Comparison of ENCODE assay signal across 8 cellular contexts in genomic region chr11:75554258-75555022, GRCh38. TPM values are rescaled to one million over a fixed set of nuclear protein-coding genes. Genes with fewer than 3 reads are reported as not detected.
DNase-seq lines count a peak whose midpoint lies in the region; ATAC-seq and TF ChIP-seq lines count a peak whose summit lies in the region.

No MANE protein-coding gene starts in this region.

- H3K9me3 ChIP-seq in adrenal gland (replicated peaks in 1 of 3) (no peaks in the 10 kb centered on the region), heart left ventricle (no peaks in the 10 kb centered on the region)

- H3K36me3 ChIP-seq in adrenal gland (replicated peaks in 1 of 2) (no peaks in the 10 kb centered on the region), heart left ventricle (no peaks in the 10 kb centered on the region)

- no peak overlapping the region for H3K4me3 Mint-ChIP-seq in activated CD4-positive, alpha-beta T cell treated with anti-CD3 and anti-CD28 coated beads, Interleukin-2, amount 10 ng/mL, durations not matched to agents 24 days and 14 days

- peaks cover 2% of the 10 kb centered on the region for H3K4me1 Mint-ChIP-seq in activated CD4-positive, alpha-beta T cell treated with anti-CD3 and anti-CD28 coated beads, Interleukin-2, amount 10 ng/mL, durations not matched to agents 24 days and 14 days

- H3K4me3 ChIP-seq in adrenal gland (no peak overlapping the region), heart left ventricle (peak overlapping the region in 8 of 12 donors; percentile 24 to 50 (median 34))

- TF ChIP-seq CTCF in adrenal gland (IDR thresholded peaks at IDR 0.05) (no peak), heart left ventricle (IDR thresholded peaks at IDR 0.05) (no peak)

- TF ChIP-seq POLR2A in adrenal gland (IDR thresholded peaks at IDR 0.05) (peak; percentile 62 to 89), heart left ventricle (IDR thresholded peaks at IDR 0.05) (peak in 1 of 2 donors; percentile 61)

- H3K4me1 ChIP-seq in adrenal gland (replicated peaks in 1 of 2) (peaks cover 25 to 36% of the 10 kb centered on the region in 2 donors), heart left ventricle (peaks cover 13 to 55% (median 44%) of the 10 kb centered on the region in 12 donors)

- H3K27me3 Mint-ChIP-seq in activated CD4-positive, alpha-beta T cell treated with anti-CD3 and anti-CD28 coated beads, Interleukin-2, amount 10 ng/mL, durations not matched to agents 24 days and 14 days: peaks cover 10% of the 10 kb centered on the region

- DNase-seq in HS-27A (ENCODE audit: low read depth): peak; percentile 96
- DNase-seq in adrenal gland: peak; percentile 74 to 96 (median 91)
- DNase-seq in heart left ventricle: peak; percentile 95 to 98 (median 96)
- DNase-seq in pulmonary artery endothelial cell (ENCODE audit: low read depth, low spot score): peak; percentile 97
- no peak for DNase-seq in activated CD4-positive, alpha-beta T cell treated with anti-CD3 and anti-CD28 coated beads, Interleukin-2, amount 10 ng/mL, durations not matched to agents 24 days and 14 days
- DNase-seq in activated CD4-positive, alpha-beta T cell treated with anti-CD3 and anti-CD28 coated beads for 4 hours: no peak
- no peak for DNase-seq in SKM-1 (lab: John Stamatoyannopoulos, UW; ENCODE audit: unreplicated experiment)

- H3K27ac Mint-ChIP-seq in activated CD4-positive, alpha-beta T cell treated with anti-CD3 and anti-CD28 coated beads, Interleukin-2, amount 10 ng/mL, durations not matched to agents 24 days and 14 days: no peak overlapping the region

- WGBS in adrenal gland, 4 donors: 23 to 56% (median 39%) methylated on average over 7 to 21 of the region's 21 CpGs
- WGBS in heart left ventricle, 4 donors: 13 to 23% (median 20%) methylated on average over 7 to 21 of the region's 21 CpGs

- intact Hi-C loops in adrenal gland (cut with DNase I): no loop called here
- intact Hi-C loops in heart left ventricle (cut with DNase I): loop anchor here in 1 of 10 donors (1.0 kb wide), 1 partner anchor 8 kb away; the partner anchor contains the start of gene SERPINH1
- intact Hi-C loops in activated CD4-positive, alpha-beta T cell treated with anti-CD3 and anti-CD28 coated beads, Interleukin-2, amount 10 ng/mL, durations not matched to agents 24 days and 14 days (cut with micrococcal nuclease): no loop called here

- H3K27ac ChIP-seq in adrenal gland (peak overlapping the region in 4 of 5 donors; percentile 57 to 91 (median 72)), heart left ventricle (peak overlapping the region; percentile 57 to 94 (median 83))

- no peaks in the 10 kb centered on the region for H3K9me3 Mint-ChIP-seq in activated CD4-positive, alpha-beta T cell treated with anti-CD3 and anti-CD28 coated beads, Interleukin-2, amount 10 ng/mL, durations not matched to agents 24 days and 14 days

- no peaks in the 10 kb centered on the region for H3K36me3 Mint-ChIP-seq in activated CD4-positive, alpha-beta T cell treated with anti-CD3 and anti-CD28 coated beads, Interleukin-2, amount 10 ng/mL, durations not matched to agents 24 days and 14 days (ENCODE audit: low read depth)

- ATAC-seq in heart left ventricle (peak; percentile 90 to 95 (median 94)), GM18861 (IDR thresholded peaks at IDR 0.05; ENCODE audit: unreplicated experiment) (no peak)

- H3K27me3 ChIP-seq in adrenal gland (no peaks in the 10 kb centered on the region), heart left ventricle (no peaks in the 10 kb centered on the region)

RNA-seq across cellular contexts. Expression of gene SERPINH1, which starts 7.6 kb away (rescaled TPM):
- total RNA-seq in adrenal gland (100 to 1,000 TPM; 156 to 529 (median 221) TPM), heart left ventricle (100 to 1,000 TPM in 3 of 9 donors, 10 to 100 TPM in 6; 35.7 to 211 (median 71.8) TPM), pulmonary artery endothelial cell (426 and 732 TPM in 2 replicates)
- polyA plus RNA-seq in adrenal gland (100 to 1,000 TPM in 2 of 3 donors, 10 to 100 TPM in 1; 93.6 to 152 (median 127) TPM), heart left ventricle (100 to 1,000 TPM in 1 of 2 donors, 10 to 100 TPM in 1; 32.5 to 190 TPM)
- total RNA-seq in activated CD4-positive, alpha-beta T cell treated with anti-CD3 and anti-CD28 coated beads, Interleukin-2, amount 10 ng/mL, durations not matched to agents 24 days and 14 days: 29.6 and 30.3 TPM in 2 replicates

RNA-seq across cellular contexts. Expression of gene GDPD5, which starts 28.7 kb away (rescaled TPM):
- total RNA-seq in adrenal gland: 10 to 100 TPM in 7 of 8 donors, 1 to 10 TPM in 1; 4.8 to 17.8 (median 14.5) TPM
- 100 to 1,000 TPM in 1 of 3 donors, 10 to 100 TPM in 1, 1 to 10 TPM in 1; 4.1 to 110 (median 35.0) TPM for polyA plus RNA-seq in adrenal gland
- total RNA-seq in heart left ventricle: 10 to 100 TPM in 2 of 9 donors, 1 to 10 TPM in 7; 2.0 to 12.5 (median 5.1) TPM
- 1 to 10 TPM; 4.0 to 4.8 TPM for polyA plus RNA-seq in heart left ventricle
- 17.5 and 42.6 TPM in 2 replicates for total RNA-seq in pulmonary artery endothelial cell
- 13.4 and 14.5 TPM in 2 replicates for total RNA-seq in activated CD4-positive, alpha-beta T cell treated with anti-CD3 and anti-CD28 coated beads, Interleukin-2, amount 10 ng/mL, durations not matched to agents 24 days and 14 days

Comparison
In these comparisons a context has a peak if more than half of its experiments do, and no peak if none do; other contexts are left out.
1. DNase-seq: peak in HS-27A (single experiment), adrenal gland (7 of 7), heart left ventricle (5 of 5) and pulmonary artery endothelial cell (single experiment); none in activated CD4-positive, alpha-beta T cell treated with anti-CD3 and anti-CD28 coated beads, Interleukin-2, amount 10 ng/mL, durations not matched to agents 24 days and 14 days (single experiment), activated CD4-positive, alpha-beta T cell treated with anti-CD3 and anti-CD28 coated beads for 4 hours (0 of 2) and SKM-1 (single experiment).
2. H3K4me3 ChIP-seq: peak in heart left ventricle (8 of 12); none in adrenal gland (0 of 4).